ENCODE assay signal across 19 cellular contexts in genomic region chr4:109412805-109413204, GRCh38.
"Had no signal": no experiment of that assay in that cellular context is flagged by ENCODE, and none has a peak within 500 bp of the region (broad histone marks: within the 10 kb centered on the region; RNA-seq: fewer than 3 reads in every experiment).

No MANE protein-coding gene starts in this region.

- H3K27ac ChIP-seq: epithelial cell of prostate, esophagus squamous epithelium, neutrophil, spleen, suprapubic skin, tibial artery had no signal

- H3K4me3 ChIP-seq: esophagus squamous epithelium, spleen, suprapubic skin, tibial artery had no signal

- H3K36me3 ChIP-seq: esophagus squamous epithelium, neutrophil, spleen, suprapubic skin, tibial artery had no signal

- H3K4me1 ChIP-seq: spleen, tibial artery had no signal

- H3K9me3 ChIP-seq: esophagus squamous epithelium, neutrophil, spleen, suprapubic skin, tibial artery had no signal

- H3K27me3 ChIP-seq: esophagus squamous epithelium, neutrophil, spleen, suprapubic skin, tibial artery had no signal

- DNase-seq: activated CD4-positive, alpha-beta T cell treated with anti-CD3 and anti-CD28 coated beads for 4 hours; activated CD4-positive, alpha-beta T cell treated with anti-CD3 and anti-CD28 coated beads, Interleukin-2, amount 50 U/mL, for 4 hours; activated CD4-positive, CD25-positive, alpha-beta regulatory T cell; activated naive CD4-positive, alpha-beta T cell; activated T-cell treated with anti-CD3 and anti-CD28 coated beads for 4 hours; activated T-cell treated with anti-CD3 and anti-CD28 coated beads, Interleukin-2, amount 50 U/mL, for 72 hours; effector CD8-positive, alpha-beta T cell; esophagus squamous epithelium; kidney; naive B cell; nephron progenitor cell; retina; spleen; stimulated activated naive CD4-positive, alpha-beta T cell; SW 1271; tibial artery had no signal
